ENCODE assay signal across 1 cellular context in genomic region chr11:1500466-1501420, GRCh38.
A peak's percentile ranks its signal among the peaks of the same experiment; 100 is the strongest.
TF ChIP-seq lines count a peak whose summit lies in the region.

No MANE protein-coding gene starts in this region.

TF ChIP-seq in HepG2, 621 proteins besides CTCF, POLR2A, EP300 and RAD21:
- TF ChIP-seq MAFK (conservative IDR thresholded peaks at IDR 0.05 in 1 of 2, IDR thresholded peaks at IDR 0.05 in 1 of 2; ENCODE audit: low read length in 2 of 2) (peak; percentile 92 to 94), PRDM4 (CRISPR knock-in tag; IDR thresholded peaks at IDR 0.05; ENCODE audit: borderline replicate concordance) (no peak), MAFF (IDR thresholded peaks at IDR 0.05; ENCODE audit: low read depth, low read length) (peak; percentile 89), NBN (conservative IDR thresholded peaks at IDR 0.05) (no peak)
